In the genomic region with DNA sequence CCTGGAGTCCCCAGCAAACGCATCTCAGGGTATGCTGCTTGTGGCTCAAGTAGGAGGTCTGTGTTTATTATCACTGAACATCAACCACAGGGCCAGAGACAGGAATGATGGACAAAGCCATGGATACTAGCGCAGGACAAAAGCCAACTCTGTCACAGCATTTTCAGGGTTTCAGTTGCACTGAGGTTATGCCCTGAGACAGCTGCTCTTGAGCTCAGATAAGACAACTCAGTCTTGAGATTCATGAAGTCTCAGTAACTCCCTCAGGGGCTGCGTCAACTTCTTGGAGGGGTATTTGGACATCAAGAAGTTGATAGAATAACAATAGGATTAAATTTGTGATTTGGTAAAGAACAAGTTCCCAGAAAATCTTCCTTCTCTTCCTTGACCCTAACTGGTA, we compare ENCODE assay signal across 17 cellular contexts.
"Had no signal": no experiment of that assay in that cellular context is flagged by ENCODE, and none has a peak within 500 bp of the region (broad histone marks: within the 10 kb centered on the region; RNA-seq: fewer than 3 reads in every experiment).

No MANE protein-coding gene starts in this region.

- H3K4me3 Mint-ChIP-seq: activated B cell treated with CpG ODN at 0.5 μM for 24 hours; activated CD4-positive, alpha-beta T cell treated with anti-CD3 and anti-CD28 coated beads, Interleukin-2, amount 10 ng/mL, durations not matched to agents 7 days and 5 days; activated naive CD8-positive, alpha-beta T cell treated with anti-CD3 and anti-CD28 coated beads, Interleukin-2, amount 50 U/mL, for 24 hours; memory B cell; neural crest cell had no signal

- H3K27me3 ChIP-seq: sigmoid colon had no signal

- DNase-seq: activated B cell treated with CpG ODN at 0.5 μM for 24 hours; activated CD4-positive, alpha-beta T cell treated with anti-CD3 and anti-CD28 coated beads, Interleukin-2, amount 10 ng/mL, durations not matched to agents 7 days and 5 days; activated CD8-positive, alpha-beta memory T cell treated with anti-CD3 and anti-CD28 coated beads for 24 hours; activated naive CD4-positive, alpha-beta T cell treated with Interleukin-2 at 50 U/mL for 16 hours; activated naive CD8-positive, alpha-beta T cell treated with anti-CD3 and anti-CD28 coated beads, Interleukin-2, amount 50 U/mL, for 24 hours; caudate nucleus; effector memory CD4-positive, alpha-beta T cell; sigmoid colon; stimulated activated CD4-positive, alpha-beta T cell treated with anti-CD3 and anti-CD28 coated beads, Interleukin-2, amount 100 ng/mL, for 48 hours; stimulated activated naive CD4-positive, alpha-beta T cell treated with Interleukin-2 at 50 U/mL for 16 hours; T-helper 2 cell had no signal

- H3K36me3 Mint-ChIP-seq: memory B cell had no signal

- H3K36me3 ChIP-seq: prostate gland, sigmoid colon had no signal

- H3K4me3 ChIP-seq: coronary artery, prostate gland, sigmoid colon had no signal

- H3K4me1 Mint-ChIP-seq: activated B cell treated with CpG ODN at 0.5 μM for 24 hours; activated CD4-positive, alpha-beta T cell treated with anti-CD3 and anti-CD28 coated beads, Interleukin-2, amount 10 ng/mL, durations not matched to agents 7 days and 5 days; activated naive CD8-positive, alpha-beta T cell treated with anti-CD3 and anti-CD28 coated beads, Interleukin-2, amount 50 U/mL, for 24 hours; memory B cell had no signal

- H3K27ac ChIP-seq: epithelial cell of prostate, prostate gland had no signal

- H3K27ac Mint-ChIP-seq: activated B cell treated with CpG ODN at 0.5 μM for 24 hours; activated CD4-positive, alpha-beta T cell treated with anti-CD3 and anti-CD28 coated beads, Interleukin-2, amount 10 ng/mL, durations not matched to agents 7 days and 5 days; activated naive CD8-positive, alpha-beta T cell treated with anti-CD3 and anti-CD28 coated beads, Interleukin-2, amount 50 U/mL, for 24 hours; memory B cell had no signal

- ATAC-seq: activated naive CD8-positive, alpha-beta T cell treated with anti-CD3 and anti-CD28 coated beads, Interleukin-2, amount 50 U/mL, for 24 hours had no signal

- H3K4me1 ChIP-seq: prostate gland, sigmoid colon had no signal

- H3K9me3 Mint-ChIP-seq: activated B cell treated with CpG ODN at 0.5 μM for 24 hours; activated CD4-positive, alpha-beta T cell treated with anti-CD3 and anti-CD28 coated beads, Interleukin-2, amount 10 ng/mL, durations not matched to agents 7 days and 5 days; activated naive CD8-positive, alpha-beta T cell treated with anti-CD3 and anti-CD28 coated beads, Interleukin-2, amount 50 U/mL, for 24 hours; memory B cell had no signal

- FAIRE-seq: TTC549 had no signal

- H3K9me3 ChIP-seq: prostate gland, sigmoid colon had no signal
